ENCODE assay signal across 8 cellular contexts in the genomic region with DNA sequence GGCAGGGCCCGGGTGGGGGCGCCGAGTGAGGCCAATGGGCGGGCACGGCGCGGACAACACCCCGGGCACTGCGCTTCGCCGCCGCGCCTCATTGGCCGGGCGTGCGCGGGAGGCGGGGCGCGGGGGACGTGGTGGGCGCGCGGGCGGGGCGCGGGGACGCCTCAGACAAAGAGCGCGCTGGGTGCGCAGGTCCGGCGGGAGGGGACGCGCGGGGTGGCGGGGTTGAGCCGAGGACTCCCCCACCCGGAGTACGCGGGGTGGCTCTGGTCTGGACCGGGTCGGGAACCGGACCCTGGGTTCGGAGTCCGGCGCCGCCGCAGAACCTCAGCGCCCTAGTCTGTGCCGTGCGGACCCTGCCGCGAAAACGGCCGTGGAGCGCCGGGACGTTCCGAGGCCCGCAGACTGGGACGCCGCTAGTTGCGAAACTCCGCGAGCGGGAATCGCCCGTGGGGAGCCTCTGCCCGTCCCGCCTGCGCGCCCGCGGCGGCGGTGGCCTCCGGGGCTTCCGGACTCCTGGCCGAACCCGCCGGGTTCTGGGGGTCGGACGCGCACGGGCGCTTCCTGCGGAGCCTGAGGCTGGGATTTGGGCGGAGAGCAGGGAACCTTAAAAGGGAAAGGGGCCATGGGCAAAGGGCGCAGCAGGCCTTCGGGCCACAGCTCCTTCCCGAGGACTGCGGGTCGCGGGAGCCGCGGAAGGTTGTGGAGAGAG. TPM values are rescaled to one million over a fixed set of nuclear protein-coding genes. Genes with fewer than 3 reads are reported as not detected.
DNase-seq lines count a peak whose midpoint lies in the region; FAIRE-seq and TF ChIP-seq lines count a peak whose summit lies in the region.

No MANE protein-coding gene starts in this region.

- peak overlapping the region; percentile 49 for H2BK12ac ChIP-seq in neuronal stem cell (ENCODE audit: low read length)

- H2BK15ac ChIP-seq in neuronal stem cell (ENCODE audit: low read length): peak overlapping the region; percentile 96

- FAIRE-seq in H54 (lab: Jason Lieb, UNC) (no peak), frontal cortex (lab: Jason Lieb, UNC) (no peak)

- H3K9ac ChIP-seq in neuronal stem cell (ENCODE audit: low read depth, low read length, poor library complexity): peak overlapping the region; percentile 99
- peak overlapping the region; percentile 73 to 76 for H3K9ac ChIP-seq in stomach smooth muscle (ENCODE audit: low read length in 2 of 2)

- H2BK120ac ChIP-seq in neuronal stem cell (ENCODE audit: low read depth, low read length): peak overlapping the region; percentile 100

- H3K9me3 ChIP-seq in SJCRH30 (replicated peaks) (no peaks in the 10 kb centered on the region), neuronal stem cell (replicated peaks in 1 of 2; ENCODE audit: control insufficient read depth in 2 of 2, insufficient read depth in 1 of 2, low read depth in 1 of 2, low read length in 2 of 2) (no peaks in the 10 kb centered on the region), stomach smooth muscle (ENCODE audit: control insufficient read depth in 2 of 2, low read length in 2 of 2) (no peaks in the 10 kb centered on the region)

- 0 out of 2 replicates have a peak, but pooled peaks cover 2% of the 10 kb centered on the region for H3K36me3 ChIP-seq in SJCRH30
- H3K36me3 ChIP-seq in neuronal stem cell (replicated peaks in 1 of 2; ENCODE audit: control insufficient read depth in 2 of 2, insufficient read depth in 2 of 2, low read length in 2 of 2): peaks cover 11 to 18% of the 10 kb centered on the region in 2 donors
- no peaks in the 10 kb centered on the region for H3K36me3 ChIP-seq in stomach smooth muscle (ENCODE audit: control insufficient read depth in 2 of 2, insufficient read depth in 2 of 2, low read length in 2 of 2)

- peaks cover 5% of the 10 kb centered on the region for H3K4me1 ChIP-seq in SJCRH30
- peaks cover 22 to 40% of the 10 kb centered on the region in 2 donors for H3K4me1 ChIP-seq in neuronal stem cell (ENCODE audit: control insufficient read depth in 2 of 2, insufficient read depth in 1 of 2, low read depth in 1 of 2, low read length in 2 of 2)
- peaks cover 36% of the 10 kb centered on the region for H3K4me1 ChIP-seq in stomach smooth muscle (ENCODE audit: control insufficient read depth, insufficient read depth, low read length)

- H4K8ac ChIP-seq in neuronal stem cell (ENCODE audit: low read depth, low read length): no peak overlapping the region

- no CpG with 5 or more reads among the region's 97 CpGs for WGBS in neuronal stem cell (ENCODE audit: extremely low coverage in 2 of 2, insufficient read length in 2 of 2, insufficient replicate concordance in 1 of 2), 2 donors

- peak overlapping the region; percentile 97 for H2AFZ ChIP-seq in neuronal stem cell (ENCODE audit: low read length)

- H3K18ac ChIP-seq in neuronal stem cell (ENCODE audit: low read length): peak overlapping the region; percentile 99

- H3K4ac ChIP-seq in neuronal stem cell (ENCODE audit: low read length): peak overlapping the region; percentile 26

- H3K4me3 ChIP-seq in SJCRH30 (peak overlapping the region; percentile 96), neuronal stem cell (ENCODE audit: low read length in 2 of 2) (peak overlapping the region; percentile 85 to 96), stomach smooth muscle (ENCODE audit: low read length in 2 of 2) (peak overlapping the region; percentile 67 to 81)

- peak overlapping the region; percentile 59 for H3K14ac ChIP-seq in neuronal stem cell (ENCODE audit: low read length)

- TF ChIP-seq POLR2A in H54 (IDR thresholded peaks at IDR 0.05; ENCODE audit: low read depth, low read length): peak; percentile 24; the same call in 1 of the 2 replicates

- peak; percentile 64 for DNase-seq in ELF-1 (ENCODE audit: low read depth, low spot score)
- DNase-seq in H54 (ENCODE audit: insufficient read length, low spot score): peak; percentile 97
- peak; percentile 91 for DNase-seq in LoVo (ENCODE audit: low spot score)
- DNase-seq in SJCRH30: peak; percentile 91 to 95
- DNase-seq in activated naive CD4-positive, alpha-beta T cell treated with Interleukin-2 at 50 U/mL for 16 hours: peak; percentile 81
- peak; percentile 99 for DNase-seq in frontal cortex (ENCODE audit: low spot score in 2 of 2)
- DNase-seq in neuronal stem cell (ENCODE audit: low spot score): peak; percentile 90

- peak overlapping the region; percentile 98 for H2AK5ac ChIP-seq in neuronal stem cell (ENCODE audit: low read depth, low read length)

- H3K79me1 ChIP-seq in neuronal stem cell (ENCODE audit: low read depth, low read length): peaks cover 25% of the 10 kb centered on the region

- H4K91ac ChIP-seq in neuronal stem cell (ENCODE audit: low read depth, low read length, poor library complexity): no peak overlapping the region

- peak overlapping the region; percentile 78 for H3K4me2 ChIP-seq in neuronal stem cell (ENCODE audit: insufficient read depth, low read length, poor library complexity, severe bottlenecking)

- H2BK5ac ChIP-seq in neuronal stem cell (ENCODE audit: low read length): peak overlapping the region; percentile 93

- H3K27ac ChIP-seq in SJCRH30 (peak overlapping the region; percentile 73), neuronal stem cell (replicated peaks; ENCODE audit: low read length) (peak overlapping the region; percentile 32), stomach smooth muscle (ENCODE audit: low read length) (peak overlapping the region; percentile 37)

- no peaks in the 10 kb centered on the region for H3K27me3 ChIP-seq in SJCRH30
- H3K27me3 ChIP-seq in neuronal stem cell (ENCODE audit: control insufficient read depth in 3 of 3, insufficient read depth in 3 of 3, low read depth in 1 of 3, low read length in 3 of 3): no peaks in the 10 kb centered on the region
- H3K27me3 ChIP-seq in stomach smooth muscle (ENCODE audit: control insufficient read depth in 1 of 2, insufficient read depth in 2 of 2, low read length in 2 of 2): no peaks in the 10 kb centered on the region

- H3K23ac ChIP-seq in neuronal stem cell (ENCODE audit: low read depth, low read length, poor library complexity): peak overlapping the region; percentile 94

RNA-seq across cellular contexts. Expression of gene SLC25A29, which starts 0.4 kb away (rescaled TPM):
- total RNA-seq in SJCRH30 (2014; rRNA removed; shearing (Covaris generic)): 55.2 and 57.1 TPM in 2 replicates
- 45.2 TPM for total RNA-seq in frontal cortex
- 113 TPM for polyA plus RNA-seq in neuronal stem cell (2013, experiment 1 of 2)
- polyA plus RNA-seq in neuronal stem cell (2013, experiment 2 of 2): 111 TPM

RNA-seq across cellular contexts. Expression of gene SLC25A47, which starts 16.5 kb away (rescaled TPM):
- total RNA-seq in SJCRH30 (2014; rRNA removed; shearing (Covaris generic)): 0.08 TPM in 1 of 2 replicates, not detected in the other
- not detected for total RNA-seq in frontal cortex
- polyA plus RNA-seq in neuronal stem cell (2013, experiment 1 of 2): 0.03 TPM
- polyA plus RNA-seq in neuronal stem cell (2013, experiment 2 of 2): not detected

Comparison
In these comparisons a context has a peak if more than half of its experiments do, and no peak if none do; other contexts are left out.
1. Peak in every context shown above with its lines: DNase-seq, H3K4me3 ChIP-seq and H3K27ac ChIP-seq.